26 cellular contexts compared by ENCODE assay signal in genomic region chr1:58581641-58582040, GRCh38.
"Had no signal": no experiment of that assay in that cellular context is flagged by ENCODE, and none has a peak within 500 bp of the region (broad histone marks: within the 10 kb centered on the region; RNA-seq: fewer than 3 reads in every experiment).

No MANE protein-coding gene starts in this region.

- ATAC-seq: activated CD4-positive, alpha-beta T cell treated with anti-CD3 and anti-CD28 coated beads for 36 hours; activated CD8-positive, alpha-beta memory T cell treated with anti-CD3 and anti-CD28 coated beads, Interleukin-2, amount 10 ng/mL, durations not matched to agents 7 days and 5 days; activated CD8-positive, alpha-beta T cell treated with anti-CD3 and anti-CD28 coated beads, Interleukin-2, amount 10 ng/mL, durations not matched to agents 7 days and 5 days; activated naive CD8-positive, alpha-beta T cell treated with anti-CD3 and anti-CD28 coated beads, Interleukin-2, amount 50 U/mL, for 24 hours; gastroesophageal sphincter had no signal

- H3K36me3 ChIP-seq: ascending aorta, breast epithelium, cardiac muscle cell, colonic mucosa, gastroesophageal sphincter had no signal

- H3K4me3 ChIP-seq: ascending aorta, breast epithelium, cardiac muscle cell, colonic mucosa, esophagus squamous epithelium, gastroesophageal sphincter had no signal

- H3K27me3 ChIP-seq: ascending aorta, breast epithelium had no signal

- H3K27ac ChIP-seq: ascending aorta, breast epithelium, cardiac muscle cell, colonic mucosa, epithelial cell of prostate, gastroesophageal sphincter had no signal

- DNase-seq: activated CD4-positive, alpha-beta memory T cell treated with anti-CD3 and anti-CD28 coated beads for 36 hours; activated CD4-positive, alpha-beta T cell treated with anti-CD3 and anti-CD28 coated beads for 36 hours; activated CD4-positive, alpha-beta T cell treated with anti-CD3 and anti-CD28 coated beads, Interleukin-2, amount 10 ng/mL, durations not matched to agents 24 days and 14 days; activated CD4-positive, CD25-positive, alpha-beta regulatory T cell; activated CD4-positive, CD25-positive, alpha-beta regulatory T cell treated with anti-CD3 and anti-CD28 coated beads, Interleukin-2, amount 50 U/mL, for 72 hours; activated CD8-positive, alpha-beta memory T cell treated with anti-CD3 and anti-CD28 coated beads, Interleukin-2, amount 10 ng/mL, durations not matched to agents 7 days and 5 days; activated CD8-positive, alpha-beta memory T cell treated with anti-CD3 and anti-CD28 coated beads, Interleukin-2, amount 50 U/mL, for 4 hours; activated CD8-positive, alpha-beta T cell treated with anti-CD3 and anti-CD28 coated beads, Interleukin-2, amount 10 ng/mL, durations not matched to agents 7 days and 5 days; activated effector memory CD4-positive, alpha-beta T cell treated with anti-CD3 and anti-CD28 coated beads, Interleukin-2, amount 50 U/mL, for 16 hours; activated naive CD4-positive, alpha-beta T cell treated with anti-CD3 and anti-CD28 coated beads for 36 hours; activated naive CD8-positive, alpha-beta T cell treated with anti-CD3 and anti-CD28 coated beads for 36 hours; activated naive CD8-positive, alpha-beta T cell treated with anti-CD3 and anti-CD28 coated beads, Interleukin-2, amount 50 U/mL, for 24 hours; activated T-cell treated with anti-CD3 and anti-CD28 coated beads, Interleukin-2, amount 50 U/mL, for 1 hour; activated T-cell treated with anti-CD3 and anti-CD28 coated beads, Interleukin-2, amount 50 U/mL, for 48 hours; central memory CD4-positive, alpha-beta T cell; cerebellar nuclear complex; colonic mucosa; effector CD8-positive, alpha-beta T cell; esophagus squamous epithelium; foreskin melanocyte; T-helper 2 cell had no signal

- H3K9me3 ChIP-seq: ascending aorta, breast epithelium, colonic mucosa, esophagus squamous epithelium, gastroesophageal sphincter had no signal
